ENCODE assay signal across 8 cellular contexts in genomic region chr2:89112434-89112833, GRCh38.
DNase-seq lines count a peak whose midpoint lies in the region; ATAC-seq, FAIRE-seq and TF ChIP-seq lines count a peak whose summit lies in the region.
"Not testable (repeated sequence)": the region's sequence is repeated elsewhere in the genome, so short reads cannot be mapped to it uniquely, and the experiment has no call there.

No MANE protein-coding gene starts in this region.

- 0% methylated on average over 1 of the region's 1 CpG for WGBS in HepG2 (ENCODE audit: low lambda C conversion rate)

- TF ChIP-seq EP300 in HepG2 (IDR thresholded peaks at IDR 0.05; ENCODE audit: low read depth in 2 of 2, low read length in 2 of 2); HepG2 (CRISPR knock-in tag; IDR thresholded peaks at IDR 0.05; ENCODE audit: borderline replicate concordance): not testable (repeated sequence)

- H3K4me3 ChIP-seq in HepG2 (replicated peaks in 1 of 3; ENCODE audit: insufficient read depth in 1 of 3, low read depth in 2 of 3, low read length in 3 of 3); upper lobe of right lung: not testable (repeated sequence)

- intact Hi-C loops in HepG2 (cut with micrococcal nuclease; ENCODE audit: unreplicated experiment); upper lobe of right lung (cut with DNase I): not testable (repeated sequence)

- H3K9ac ChIP-seq in HepG2 (ENCODE audit: insufficient read depth, low read depth, low read length), result not testable (repeated sequence)

- FAIRE-seq in HepG2 (lab: Jason Lieb, UNC), result peak; percentile 51

- H2AFZ ChIP-seq in HepG2 (ENCODE audit: low read length), result not testable (repeated sequence)

- TF ChIP-seq POLR2A in HepG2 (IDR thresholded peaks at IDR 0.05; ENCODE audit: insufficient read depth in 1 of 2, low read depth in 2 of 2, low read length in 2 of 2), result not testable (repeated sequence)

- BruUV-seq in HepG2 (replicated peaks; lab: Mats Ljungman, UMichigan), result not testable (repeated sequence)

- H3K27ac ChIP-seq in C4-2B; HepG2 (ENCODE audit: extremely low read length, insufficient read depth, low read length); upper lobe of right lung: not testable (repeated sequence)

- H3K4me1 ChIP-seq in HepG2 (ENCODE audit: insufficient read depth, low read length); upper lobe of right lung: not testable (repeated sequence)

- TF ChIP-seq CTCF in C4-2B (conservative IDR thresholded peaks at IDR 0.05) (peak; percentile 31), HepG2 (CRISPR knock-in tag; IDR thresholded peaks at IDR 0.05) (peak; percentile 29), upper lobe of right lung (IDR thresholded peaks at IDR 0.05) (peak; percentile 34)

- not testable (repeated sequence) for H3K79me2 ChIP-seq in HepG2 (ENCODE audit: insufficient read depth, low read length)

- in situ Hi-C loops in KBM-7 (cut with MboI; ENCODE audit: low pct_unique_long_range_greater_than_20kb, low sequenced_read_pairs); HepG2 (cut with HindIII; ENCODE audit: extremely low pct_ligation_motif_present, low pct_unique_long_range_greater_than_20kb): not testable (repeated sequence)

- ATAC-seq in GM18858 (IDR thresholded peaks at IDR 0.05; ENCODE audit: unreplicated experiment), result peak; percentile 69
- ATAC-seq in HepG2, result peak; percentile 82
- peak; percentile 55 for ATAC-seq in upper lobe of right lung

- H3K4me2 ChIP-seq in HepG2 (ENCODE audit: low read depth, low read length), result not testable (repeated sequence)

- not testable (repeated sequence) for TF ChIP-seq RAD21 in HepG2 (CRISPR knock-in tag; IDR thresholded peaks at IDR 0.05)

- not testable (repeated sequence) for H3K36me3 ChIP-seq in HepG2 (replicated peaks in 1 of 2; ENCODE audit: control insufficient read depth in 1 of 2, insufficient read depth in 2 of 2, low read length in 2 of 2); upper lobe of right lung

- DNase-seq in KBM-7, result peak; percentile 30
- DNase-seq in RPMI7951 (ENCODE audit: low read depth), result peak; percentile 9
- DNase-seq in cerebellar cortex (ENCODE audit: low spot score), result peak; percentile 0
- DNase-seq in germinal center (ENCODE audit: low spot score), result peak; percentile 0
- DNase-seq in HepG2 (ENCODE audit: low spot score), result peak; percentile 3
- not testable (repeated sequence) for DNase-seq in upper lobe of right lung

- not testable (repeated sequence) for H3K9me3 ChIP-seq in HepG2 (ENCODE audit: low read length); upper lobe of right lung

- H4K20me1 ChIP-seq in HepG2 (ENCODE audit: insufficient read depth, low read length), result not testable (repeated sequence)

- not testable (repeated sequence) for H3K27me3 ChIP-seq in HepG2 (ENCODE audit: control insufficient read depth in 1 of 2, insufficient read depth in 2 of 2, low read length in 2 of 2); upper lobe of right lung

- CTCF ChIA-PET in HepG2 (lab: Yijun Ruan, JAX; ENCODE audit: low intra/inter-chr PET ratio, low total read pairs), result not testable (repeated sequence)

- POLR2A ChIA-PET in HepG2 (lab: Yijun Ruan, JAX), result not testable (repeated sequence)
